Comparison of ENCODE assay signal across 1 cellular context in genomic region chr3:195196266-195196665, GRCh38.
TF ChIP-seq lines count a peak whose summit lies in the region.

No MANE protein-coding gene starts in this region.

TF ChIP-seq in IMR-90, 13 proteins besides CTCF, POLR2A, EP300 and RAD21 (continued from another document):
- no peak for TF ChIP-seq USF2 (IDR thresholded peaks at IDR 0.05; ENCODE audit: low read depth, low read length)
- TF ChIP-seq SMC3 (IDR thresholded peaks at IDR 0.05; ENCODE audit: low read depth, low read length): no peak
- TF ChIP-seq FOS (IDR thresholded peaks at IDR 0.05; ENCODE audit: low read depth, low read length): no peak
- TF ChIP-seq CEBPB (IDR thresholded peaks at IDR 0.05; ENCODE audit: low read depth, low read length): no peak
- no peak for TF ChIP-seq RFX5 (IDR thresholded peaks at IDR 0.05; ENCODE audit: low read depth, low read length)
- TF ChIP-seq BHLHE40 (IDR thresholded peaks at IDR 0.05; ENCODE audit: low read depth, low read length): no peak
- no peak for TF ChIP-seq MAFK (IDR thresholded peaks at IDR 0.05; ENCODE audit: low read depth, low read length)
- no peak for TF ChIP-seq NFE2L2 (IDR thresholded peaks at IDR 0.05; ENCODE audit: low read depth, low read length)
- TF ChIP-seq MXI1 (IDR thresholded peaks at IDR 0.05; ENCODE audit: borderline replicate concordance, low read depth, low read length): no peak
